ENCODE assay signal across 8 cellular contexts in the genomic region with DNA sequence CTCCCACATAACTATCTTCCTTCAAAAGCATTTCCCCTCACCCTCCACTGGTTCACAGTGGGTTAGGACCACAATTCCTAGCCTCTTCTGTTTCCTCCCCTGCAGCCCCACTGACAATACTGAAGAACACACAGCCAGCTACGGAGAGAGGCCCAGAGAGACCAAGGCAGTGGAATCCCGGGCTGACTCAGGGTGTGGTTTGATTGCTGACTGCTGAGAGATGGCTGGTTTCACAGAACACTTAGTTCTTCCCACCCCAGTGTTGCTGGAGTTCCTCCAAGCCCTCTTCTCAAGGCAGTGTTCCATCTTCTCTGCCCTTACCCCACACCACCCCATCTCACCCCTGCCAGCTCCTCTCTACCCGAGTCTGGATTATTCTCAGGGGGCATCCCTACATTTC. TPM values are rescaled to one million over a fixed set of nuclear protein-coding genes. Genes with fewer than 3 reads are reported as not detected.
DNase-seq lines count a peak whose midpoint lies in the region; ATAC-seq and TF ChIP-seq lines count a peak whose summit lies in the region.

No MANE protein-coding gene starts in this region.

- peak; percentile 28 to 29 for DNase-seq in activated T-cell treated with anti-CD3 and anti-CD28 coated beads, Interleukin-2, amount 50 U/mL, for 48 hours
- DNase-seq in activated T-cell treated with anti-CD3 and anti-CD28 coated beads for 4 hours (no peak), chondrocyte (ENCODE audit: low spot score) (no peak), mucosa of descending colon (peak in 1 of 3 donors; percentile 44), ureter (ENCODE audit: low spot score) (peak; percentile 75), NCI-H1436 treated with DMSO at 0.1 percent for 48 hours (lab: John Stamatoyannopoulos, UW) (no peak), NCI-H1417 treated with DMSO at 0.1 percent for 48 hours (lab: John Stamatoyannopoulos, UW) (no peak), NCI-H1417 (lab: John Stamatoyannopoulos, UW) (no peak)

- H3K36me3 Mint-ChIP-seq in chondrocyte (ENCODE audit: low read depth), result peaks cover 2% of the 10 kb centered on the region

- peak; percentile 73 for ATAC-seq in mucosa of descending colon

- intact Hi-C loops in mucosa of descending colon (cut with DNase I, micrococcal nuclease), result no loop called here

- H3K9me3 ChIP-seq in mucosa of descending colon, result no peaks in the 10 kb centered on the region

- H3K27me3 Mint-ChIP-seq in chondrocyte (ENCODE audit: low read depth), result no peaks in the 10 kb centered on the region

- H3K9me3 Mint-ChIP-seq in chondrocyte (ENCODE audit: low read depth), result no peaks in the 10 kb centered on the region

- TF ChIP-seq CTCF in chondrocyte (IDR thresholded peaks at IDR 0.05) (no peak), mucosa of descending colon (IDR thresholded peaks at IDR 0.05) (no peak)

- H3K4me3 Mint-ChIP-seq in chondrocyte (ENCODE audit: unreplicated experiment), result peak overlapping the region; percentile 37

- no peak overlapping the region for H3K4me3 ChIP-seq in mucosa of descending colon

- H3K4me1 Mint-ChIP-seq in chondrocyte (ENCODE audit: low read depth), result peaks cover 82% of the 10 kb centered on the region

- H3K36me3 ChIP-seq in mucosa of descending colon (ENCODE audit: low read depth), result no peaks in the 10 kb centered on the region

- H3K27ac Mint-ChIP-seq in chondrocyte (ENCODE audit: unreplicated experiment), result peak overlapping the region; percentile 94

- peaks cover 9% of the 10 kb centered on the region for H3K4me1 ChIP-seq in mucosa of descending colon (ENCODE audit: low read depth)

RNA-seq across cellular contexts. Expression of gene ZFP36L2, which starts 43.3 kb away (rescaled TPM):
- 95.8 to 103 TPM (median 98.3 TPM) in 3 replicates for total RNA-seq in chondrocyte
- 100 to 1,000 TPM; 160 to 198 (median 169) TPM for total RNA-seq in mucosa of descending colon
- 149 TPM for total RNA-seq in ureter

Comparison
In these comparisons a context has a peak if more than half of its experiments do, and no peak if none do; other contexts are left out.
1. DNase-seq: peak in activated T-cell treated with anti-CD3 and anti-CD28 coated beads, Interleukin-2, amount 50 U/mL, for 48 hours (2 of 2) and ureter (single experiment); none in activated T-cell treated with anti-CD3 and anti-CD28 coated beads for 4 hours (single experiment), chondrocyte (single experiment), NCI-H1436 treated with DMSO at 0.1 percent for 48 hours (single experiment), NCI-H1417 treated with DMSO at 0.1 percent for 48 hours (single experiment) and NCI-H1417 (0 of 3).